8 cellular contexts compared by ENCODE assay signal in the genomic region with DNA sequence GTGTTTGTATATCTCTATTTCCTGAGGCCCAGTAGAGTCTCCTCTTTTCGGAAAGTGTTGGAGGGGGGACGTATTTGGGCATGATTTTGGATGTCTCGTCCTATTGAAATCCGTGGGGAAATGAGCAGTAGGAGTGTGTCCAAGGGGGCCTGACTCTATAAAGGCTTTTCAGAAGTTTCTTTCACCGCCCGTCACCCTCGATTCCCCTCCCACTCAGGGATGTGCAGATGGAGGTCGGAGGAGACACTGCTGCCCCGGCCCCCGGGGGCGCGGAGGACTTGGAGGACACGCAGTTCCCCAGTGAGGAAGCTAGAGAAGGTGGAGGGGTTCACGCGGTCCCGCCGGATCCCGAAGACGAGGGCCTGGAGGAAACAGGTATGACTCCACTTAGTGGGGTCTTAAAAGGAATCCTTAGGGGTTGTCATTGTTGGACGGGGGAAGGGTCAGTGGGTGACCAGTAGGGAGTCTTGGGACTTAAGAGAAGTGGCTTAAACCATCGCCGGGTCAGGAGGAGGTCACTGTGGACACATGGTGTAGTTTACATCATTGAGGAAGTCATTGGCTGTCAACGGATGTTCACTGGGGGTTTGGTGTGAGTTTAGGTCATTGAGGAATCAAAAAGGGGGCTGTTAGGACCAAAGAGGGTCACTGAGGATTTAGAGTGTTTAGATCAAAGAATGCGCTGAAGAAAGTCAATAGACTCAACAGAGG. TPM values are rescaled to one million over a fixed set of nuclear protein-coding genes. Genes with fewer than 3 reads are reported as not detected.
DNase-seq lines count a peak whose midpoint lies in the region; ATAC-seq, FAIRE-seq and TF ChIP-seq lines count a peak whose summit lies in the region.

No MANE protein-coding gene starts in this region.

- BruUV-seq in HepG2 (replicated peaks; lab: Mats Ljungman, UMichigan), result TSS peak; percentile 88

- peak; percentile 55 for FAIRE-seq in HepG2 (lab: Jason Lieb, UNC)

- peaks cover 34% of the 10 kb centered on the region for H3K4me1 ChIP-seq in HepG2 (ENCODE audit: insufficient read depth, low read length)

- H2AFZ ChIP-seq in HepG2 (ENCODE audit: low read length), result peak overlapping the region; percentile 69

- peaks cover 21% of the 10 kb centered on the region for H3K79me2 ChIP-seq in HepG2 (ENCODE audit: insufficient read depth, low read length)

- TF ChIP-seq CTCF in brain microvascular endothelial cell (IDR thresholded peaks at IDR 0.05; ENCODE audit: low read depth, low read length, missing control alignments) (no peak), HepG2 (CRISPR knock-in tag; IDR thresholded peaks at IDR 0.05) (no peak)

- TF ChIP-seq EP300 in HepG2 (IDR thresholded peaks at IDR 0.05; ENCODE audit: low read depth in 2 of 2, low read length in 2 of 2) (no peak), HepG2 (CRISPR knock-in tag; IDR thresholded peaks at IDR 0.05; ENCODE audit: borderline replicate concordance) (no peak)

- CTCF ChIA-PET in HepG2 (lab: Yijun Ruan, JAX; ENCODE audit: low intra/inter-chr PET ratio, low total read pairs), result no interaction called here

- no peaks in the 10 kb centered on the region for H4K20me1 ChIP-seq in HepG2 (ENCODE audit: insufficient read depth, low read length)

- peaks cover 6% of the 10 kb centered on the region for H3K36me3 ChIP-seq in brain microvascular endothelial cell (replicated peaks)
- peaks cover 16 to 30% of the 10 kb centered on the region in 2 experiments for H3K36me3 ChIP-seq in HepG2 (replicated peaks in 1 of 2; ENCODE audit: control insufficient read depth in 1 of 2, insufficient read depth in 2 of 2, low read length in 2 of 2)

- intact Hi-C loops in HepG2 (cut with micrococcal nuclease; ENCODE audit: unreplicated experiment), result loop anchor here (10.0 kb wide), 1 partner anchor 1543 kb away; no protein-coding TSS in a partner anchor

- POLR2A ChIA-PET in HepG2 (lab: Yijun Ruan, JAX), result interaction anchor here (1.6 kb wide), 1 partner anchor 20 kb away, joined by 7 read pairs; no protein-coding TSS in a partner anchor

- H3K27ac ChIP-seq in brain microvascular endothelial cell (peak overlapping the region; percentile 83), HepG2 (ENCODE audit: extremely low read length, insufficient read depth, low read length) (peak overlapping the region; percentile 90)

- H3K27me3 ChIP-seq in brain microvascular endothelial cell (replicated peaks), result no peaks in the 10 kb centered on the region
- H3K27me3 ChIP-seq in HepG2 (ENCODE audit: control insufficient read depth in 1 of 2, insufficient read depth in 2 of 2, low read length in 2 of 2), result no peaks in the 10 kb centered on the region; a peak in 1 of 5 replicates

- H3K4me2 ChIP-seq in HepG2 (ENCODE audit: low read depth, low read length), result peak overlapping the region; percentile 91

- H3K9ac ChIP-seq in HepG2 (ENCODE audit: insufficient read depth, low read depth, low read length), result peak overlapping the region; percentile 80

- TF ChIP-seq POLR2A in HepG2 (IDR thresholded peaks at IDR 0.05; ENCODE audit: insufficient read depth in 1 of 2, low read depth in 2 of 2, low read length in 2 of 2), result no peak

- DNase-seq in AML-193 (lab: John Stamatoyannopoulos, UW) (peak; percentile 42 to 49), RKO (ENCODE audit: low spot score) (peak; percentile 65), brain microvascular endothelial cell (no peak), HepG2 (ENCODE audit: low spot score) (no peak), midbrain (lab: John Stamatoyannopoulos, UW) (no peak)
- DNase-seq in stimulated activated naive CD8-positive, alpha-beta T cell treated with anti-CD3 and anti-CD28 coated beads, Interleukin-15, Interleukin-2, amounts not matched to agents 100 U/mL and 50 U/mL, for 24 hours, result peak; percentile 34

- in situ Hi-C loops in brain microvascular endothelial cell (cut with HindIII; ENCODE audit: low pct_ligation_motif_present, low sequenced_read_pairs), result no loop called here
- in situ Hi-C loops in HepG2 (cut with HindIII; ENCODE audit: extremely low pct_ligation_motif_present, low pct_unique_long_range_greater_than_20kb), result no loop called here

- peak; percentile 0 for ATAC-seq in GM19372 (IDR thresholded peaks at IDR 0.05; ENCODE audit: low read depth, unreplicated experiment)
- peak; percentile 0; the same call in 1 of the 3 replicates for ATAC-seq in HepG2
- no peak for ATAC-seq in stimulated activated naive CD8-positive, alpha-beta T cell treated with anti-CD3 and anti-CD28 coated beads, Interleukin-15, Interleukin-2, amounts not matched to agents 100 U/mL and 50 U/mL, for 24 hours
- no peak for ATAC-seq in GM21529 (IDR thresholded peaks at IDR 0.05; ENCODE audit: unreplicated experiment)

- TF ChIP-seq RAD21 in HepG2 (CRISPR knock-in tag; IDR thresholded peaks at IDR 0.05), result no peak

- 3% methylated on average over 22 of the region's 24 CpGs for WGBS in HepG2 (ENCODE audit: low lambda C conversion rate)

- H3K9me3 ChIP-seq in HepG2 (ENCODE audit: low read length), result no peaks in the 10 kb centered on the region

- H3K4me3 ChIP-seq in brain microvascular endothelial cell (ENCODE audit: low read depth, low read length), result peak overlapping the region; percentile 93
- H3K4me3 ChIP-seq in HepG2 (replicated peaks in 1 of 3; ENCODE audit: insufficient read depth in 1 of 3, low read depth in 2 of 3, low read length in 3 of 3), result peak overlapping the region; percentile 82 to 94 (median 82)

TF ChIP-seq in HepG2, 621 proteins besides CTCF, POLR2A, EP300 and RAD21 (continues in another document):
- TF ChIP-seq CCDC6 (CRISPR knock-in tag; IDR thresholded peaks at IDR 0.05), result no peak
- TF ChIP-seq MXD1 (CRISPR knock-in tag; IDR thresholded peaks at IDR 0.05), result 0 out of 2 replicates have a peak, but pooled peaks have one; percentile 41
- TF ChIP-seq ZNF761 (CRISPR knock-in tag; conservative IDR thresholded peaks at IDR 0.05), result no peak; the same call in 1 of the 2 replicates
- no peak for TF ChIP-seq ELF3 (CRISPR knock-in tag; IDR thresholded peaks at IDR 0.05)
- no peak for TF ChIP-seq KLF13 (CRISPR knock-in tag; IDR thresholded peaks at IDR 0.05)
- TF ChIP-seq IKZF4 (CRISPR knock-in tag; IDR thresholded peaks at IDR 0.05; ENCODE audit: borderline replicate concordance, low read depth, not compliant biosample characterization), result no peak

RNA-seq across cellular contexts. Expression of gene MON1B, which starts 0.4 kb away (rescaled TPM):
- total RNA-seq in HepG2 (2016; rRNA removed; fragmentation: Illumina TruSeq; extraction: Trizol), result 13.8 and 15.6 TPM in 2 replicates
- 1.8 and 2.0 TPM in 2 replicates for total RNA-seq in HepG2 (2016; cell fraction: cytosol; rRNA removed; fragmentation: Illumina TruSeq; extraction: Trizol; ENCODE audit: low read depth)
- 11.5 and 16.2 TPM in 2 replicates for total RNA-seq in HepG2 (2016; cell fraction: insoluble cytoplasmic fraction; rRNA removed; fragmentation: Illumina TruSeq; extraction: Trizol)
- 5.9 and 6.3 TPM in 2 replicates for total RNA-seq in HepG2 (2016; cell fraction: membrane; rRNA removed; fragmentation: Illumina TruSeq; extraction: Trizol)
- total RNA-seq in HepG2 (2016; cell fraction: nucleus; rRNA removed; fragmentation: Illumina TruSeq; extraction: Trizol), result 13.9 and 18.2 TPM in 2 replicates
- 13.4 and 15.5 TPM in 2 replicates for polyA plus RNA-seq in HepG2 (2011; rRNA removed)
- polyA plus RNA-seq in HepG2 (2011; cell fraction: cytosol; rRNA removed), result 11.1 and 13.9 TPM in 2 replicates
- 54.1 and 62.7 TPM in 2 replicates for polyA plus RNA-seq in HepG2 (2011; cell fraction: nucleus; rRNA removed)
- 12.2 and 15.6 TPM in 2 replicates for polyA plus RNA-seq in HepG2 (2012)
- polyA plus RNA-seq in HepG2 (2016; cell fraction: cytosol; fragmentation: Illumina TruSeq; extraction: Trizol; ENCODE audit: low read depth), result 1.2 and 1.4 TPM in 2 replicates
- 14.6 and 21.8 TPM in 2 replicates for polyA plus RNA-seq in HepG2 (2016; cell fraction: insoluble cytoplasmic fraction; fragmentation: Illumina TruSeq; extraction: Trizol; ENCODE audit: low read depth)
- 5.9 and 6.0 TPM in 2 replicates for polyA plus RNA-seq in HepG2 (2016; cell fraction: membrane; fragmentation: Illumina TruSeq; extraction: Trizol; ENCODE audit: low read depth)
- 42.3 and 49.3 TPM in 2 replicates for polyA plus RNA-seq in HepG2 (2016; cell fraction: nucleus; fragmentation: Illumina TruSeq; extraction: Trizol; ENCODE audit: insufficient read depth, low read depth)
- 23.3 and 35.2 TPM in 2 replicates for polyA minus RNA-seq in HepG2 (2011; rRNA and poly(A)+ RNA removed; ENCODE audit: low replicate concordance)
- 12.0 and 12.8 TPM in 2 replicates for polyA minus RNA-seq in HepG2 (2011; cell fraction: cytosol; rRNA and poly(A)+ RNA removed)
- 15.9 and 18.8 TPM in 2 replicates for polyA minus RNA-seq in HepG2 (2011; cell fraction: nucleus; rRNA and poly(A)+ RNA removed)

RNA-seq across cellular contexts. Expression of gene SYCE1L, which starts 7.8 kb away (rescaled TPM):
- total RNA-seq in HepG2 (2016; rRNA removed; fragmentation: Illumina TruSeq; extraction: Trizol), result 0.22 TPM in 1 of 2 replicates, not detected in the other
- total RNA-seq in HepG2 (2016; cell fraction: cytosol; rRNA removed; fragmentation: Illumina TruSeq; extraction: Trizol; ENCODE audit: low read depth), result not detected in 2 replicates
- total RNA-seq in HepG2 (2016; cell fraction: insoluble cytoplasmic fraction; rRNA removed; fragmentation: Illumina TruSeq; extraction: Trizol), result not detected in 2 replicates
- total RNA-seq in HepG2 (2016; cell fraction: membrane; rRNA removed; fragmentation: Illumina TruSeq; extraction: Trizol), result 3.0 TPM in 1 of 2 replicates, not detected in the other
- 0.63 TPM in 1 of 2 replicates, not detected in the other for total RNA-seq in HepG2 (2016; cell fraction: nucleus; rRNA removed; fragmentation: Illumina TruSeq; extraction: Trizol)
- 0.16 TPM in 1 of 2 replicates, not detected in the other for polyA plus RNA-seq in HepG2 (2011; rRNA removed)
- polyA plus RNA-seq in HepG2 (2011; cell fraction: cytosol; rRNA removed), result not detected in 2 replicates
- 0.61 and 0.74 TPM in 2 replicates for polyA plus RNA-seq in HepG2 (2011; cell fraction: nucleus; rRNA removed)
- polyA plus RNA-seq in HepG2 (2012), result 0.17 TPM in 1 of 2 replicates, not detected in the other
- 0.26 TPM in 1 of 2 replicates, not detected in the other for polyA plus RNA-seq in HepG2 (2016; cell fraction: cytosol; fragmentation: Illumina TruSeq; extraction: Trizol; ENCODE audit: low read depth)
- not detected in 2 replicates for polyA plus RNA-seq in HepG2 (2016; cell fraction: insoluble cytoplasmic fraction; fragmentation: Illumina TruSeq; extraction: Trizol; ENCODE audit: low read depth)
- not detected in 2 replicates for polyA plus RNA-seq in HepG2 (2016; cell fraction: membrane; fragmentation: Illumina TruSeq; extraction: Trizol; ENCODE audit: low read depth)
- polyA plus RNA-seq in HepG2 (2016; cell fraction: nucleus; fragmentation: Illumina TruSeq; extraction: Trizol; ENCODE audit: insufficient read depth, low read depth), result 0.82 and 1.3 TPM in 2 replicates
- polyA minus RNA-seq in HepG2 (2011; rRNA and poly(A)+ RNA removed; ENCODE audit: low replicate concordance), result not detected in 2 replicates
- not detected in 2 replicates for polyA minus RNA-seq in HepG2 (2011; cell fraction: cytosol; rRNA and poly(A)+ RNA removed)
- polyA minus RNA-seq in HepG2 (2011; cell fraction: nucleus; rRNA and poly(A)+ RNA removed), result not detected in 2 replicates

Comparison
In these comparisons a context has a peak if more than half of its experiments do, and no peak if none do; other contexts are left out.
1. DNase-seq: peak in AML-193 (2 of 2), RKO (single experiment) and stimulated activated naive CD8-positive, alpha-beta T cell treated with anti-CD3 and anti-CD28 coated beads, Interleukin-15, Interleukin-2, amounts not matched to agents 100 U/mL and 50 U/mL, for 24 hours (single experiment); none in brain microvascular endothelial cell (single experiment), HepG2 (single experiment) and midbrain (single experiment).
2. ATAC-seq: peak in GM19372 (single experiment) and HepG2 (single experiment); none in stimulated activated naive CD8-positive, alpha-beta T cell treated with anti-CD3 and anti-CD28 coated beads, Interleukin-15, Interleukin-2, amounts not matched to agents 100 U/mL and 50 U/mL, for 24 hours (single experiment) and GM21529 (single experiment).